Comparison of ENCODE assay signal across 1 cellular context in the genomic region with DNA sequence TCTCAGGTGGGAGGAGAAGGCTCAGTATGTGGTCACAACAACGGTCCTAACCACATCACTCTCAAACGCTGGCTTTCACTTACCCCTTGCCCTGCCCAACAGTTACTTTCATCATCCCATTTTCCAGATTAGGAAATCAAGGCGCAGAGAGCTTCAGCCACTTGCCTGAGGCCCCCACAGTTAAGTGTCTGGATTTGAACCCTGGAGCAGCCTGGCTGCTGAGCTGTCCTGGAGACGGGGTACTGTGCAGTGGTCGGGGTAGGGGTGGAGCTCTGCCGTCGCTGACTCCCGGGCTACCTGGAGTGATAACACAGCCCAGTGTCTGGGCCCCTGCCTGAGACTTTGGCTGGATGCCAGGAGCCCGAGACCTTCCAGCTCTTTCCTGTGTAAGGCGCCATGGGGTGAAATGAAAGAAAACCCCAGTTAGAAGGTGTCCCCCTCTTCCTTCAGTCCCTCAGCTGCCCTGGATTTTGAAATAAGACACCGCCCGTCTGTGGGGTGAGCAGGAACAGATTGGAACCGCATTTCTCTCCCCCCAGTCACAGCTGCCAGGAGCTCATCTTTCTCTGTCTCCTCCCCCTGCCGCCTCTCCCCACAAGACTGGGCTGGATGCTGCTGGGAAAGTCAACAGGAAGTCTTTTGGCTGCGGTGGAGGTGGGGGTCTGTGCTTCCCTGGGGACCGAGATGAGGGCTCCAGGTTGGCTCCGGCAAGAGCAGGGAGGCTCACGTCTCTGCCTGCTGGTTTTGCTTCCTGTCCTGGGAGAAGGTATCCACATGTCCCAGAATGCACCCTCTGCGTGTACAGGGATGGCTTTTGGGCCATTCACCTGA.
TF ChIP-seq lines count a peak whose summit lies in the region.

No MANE protein-coding gene starts in this region.

TF ChIP-seq in HEK293, 187 proteins besides CTCF, POLR2A, EP300 and RAD21 (continued from another document and continues in another):
- TF ChIP-seq ZNF280D (tag by site-specific recombination; IDR thresholded peaks at IDR 0.05) (no peak), ZNF664 (tag by site-specific recombination; IDR thresholded peaks at IDR 0.05) (no peak), SALL2 (tag by site-specific recombination; IDR thresholded peaks at IDR 0.05; ENCODE audit: borderline replicate concordance) (no peak), TSHZ1 (tag by site-specific recombination; IDR thresholded peaks at IDR 0.05; ENCODE audit: borderline replicate concordance) (no peak), ZBTB11 (tag by site-specific recombination; conservative IDR thresholded peaks at IDR 0.05; ENCODE audit: low read depth) (peak; percentile 42; the same call in 1 of the 2 replicates), ZNF292 (tag by site-specific recombination; IDR thresholded peaks at IDR 0.05; ENCODE audit: borderline replicate concordance, low read depth) (no peak), ZNF488 (tag by site-specific recombination; IDR thresholded peaks at IDR 0.05) (no peak), ZNF23 (tag by site-specific recombination; IDR thresholded peaks at IDR 0.05; ENCODE audit: borderline replicate concordance) (no peak), ZBTB17 (tag by site-specific recombination; IDR thresholded peaks at IDR 0.05) (peak; percentile 83), ZNF121 (tag by site-specific recombination; IDR thresholded peaks at IDR 0.05) (peak; percentile 73), ZNF548 (tag by site-specific recombination; IDR thresholded peaks at IDR 0.05) (no peak), ZNF366 (tag by site-specific recombination; conservative IDR thresholded peaks at IDR 0.05) (peak; percentile 54; the same call in 1 of the 2 replicates), ZNF221 (tag by site-specific recombination; IDR thresholded peaks at IDR 0.05; ENCODE audit: borderline replicate concordance) (no peak), PATZ1 (tag by site-specific recombination; IDR thresholded peaks at IDR 0.05) (peak; percentile 90), ZNF114 (tag by site-specific recombination; IDR thresholded peaks at IDR 0.05) (no peak), ZNF26 (tag by site-specific recombination; IDR thresholded peaks at IDR 0.05) (no peak), ZNF266 (tag by site-specific recombination; IDR thresholded peaks at IDR 0.05; ENCODE audit: low read depth) (no peak), ZNF398 (tag by site-specific recombination; IDR thresholded peaks at IDR 0.05) (peak; percentile 95), ZNF776 (tag by site-specific recombination; IDR thresholded peaks at IDR 0.05; ENCODE audit: borderline replicate concordance) (no peak), ZNF423 (tag by site-specific recombination; IDR thresholded peaks at IDR 0.05) (peak; percentile 83), SP2 (tag by site-specific recombination; IDR thresholded peaks at IDR 0.05) (peak; percentile 61), ZBTB8A (tag by site-specific recombination; IDR thresholded peaks at IDR 0.05) (peak; percentile 68), WT1 (tag by site-specific recombination; IDR thresholded peaks at IDR 0.05) (0 out of 2 replicates have a peak, but pooled peaks have one; percentile 26), ZNF10 (tag by site-specific recombination; IDR thresholded peaks at IDR 0.05) (no peak), ZNF48 (tag by site-specific recombination; IDR thresholded peaks at IDR 0.05) (no peak), ZNF544 (tag by site-specific recombination; IDR thresholded peaks at IDR 0.05) (0 out of 2 replicates have a peak, but pooled peaks have one; percentile 30), ZNF133 (tag by site-specific recombination; IDR thresholded peaks at IDR 0.05) (no peak), YY1 (tag by site-specific recombination; IDR thresholded peaks at IDR 0.05) (no peak), ZFP69B (tag by site-specific recombination; IDR thresholded peaks at IDR 0.05) (peak; percentile 49; the same call in 1 of the 2 replicates)
- TF ChIP-seq, protein P1, sequence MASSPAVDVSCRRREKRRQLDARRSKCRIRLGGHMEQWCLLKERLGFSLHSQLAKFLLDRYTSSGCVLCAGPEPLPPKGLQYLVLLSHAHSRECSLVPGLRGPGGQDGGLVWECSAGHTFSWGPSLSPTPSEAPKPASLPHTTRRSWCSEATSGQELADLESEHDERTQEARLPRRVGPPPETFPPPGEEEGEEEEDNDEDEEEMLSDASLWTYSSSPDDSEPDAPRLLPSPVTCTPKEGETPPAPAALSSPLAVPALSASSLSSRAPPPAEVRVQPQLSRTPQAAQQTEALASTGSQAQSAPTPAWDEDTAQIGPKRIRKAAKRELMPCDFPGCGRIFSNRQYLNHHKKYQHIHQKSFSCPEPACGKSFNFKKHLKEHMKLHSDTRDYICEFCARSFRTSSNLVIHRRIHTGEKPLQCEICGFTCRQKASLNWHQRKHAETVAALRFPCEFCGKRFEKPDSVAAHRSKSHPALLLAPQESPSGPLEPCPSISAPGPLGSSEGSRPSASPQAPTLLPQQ (tag by site-specific recombination; IDR thresholded peaks at IDR 0.05) = 0 out of 2 replicates have a peak, but pooled peaks have one; percentile 19
- TF ChIP-seq, protein P2, sequence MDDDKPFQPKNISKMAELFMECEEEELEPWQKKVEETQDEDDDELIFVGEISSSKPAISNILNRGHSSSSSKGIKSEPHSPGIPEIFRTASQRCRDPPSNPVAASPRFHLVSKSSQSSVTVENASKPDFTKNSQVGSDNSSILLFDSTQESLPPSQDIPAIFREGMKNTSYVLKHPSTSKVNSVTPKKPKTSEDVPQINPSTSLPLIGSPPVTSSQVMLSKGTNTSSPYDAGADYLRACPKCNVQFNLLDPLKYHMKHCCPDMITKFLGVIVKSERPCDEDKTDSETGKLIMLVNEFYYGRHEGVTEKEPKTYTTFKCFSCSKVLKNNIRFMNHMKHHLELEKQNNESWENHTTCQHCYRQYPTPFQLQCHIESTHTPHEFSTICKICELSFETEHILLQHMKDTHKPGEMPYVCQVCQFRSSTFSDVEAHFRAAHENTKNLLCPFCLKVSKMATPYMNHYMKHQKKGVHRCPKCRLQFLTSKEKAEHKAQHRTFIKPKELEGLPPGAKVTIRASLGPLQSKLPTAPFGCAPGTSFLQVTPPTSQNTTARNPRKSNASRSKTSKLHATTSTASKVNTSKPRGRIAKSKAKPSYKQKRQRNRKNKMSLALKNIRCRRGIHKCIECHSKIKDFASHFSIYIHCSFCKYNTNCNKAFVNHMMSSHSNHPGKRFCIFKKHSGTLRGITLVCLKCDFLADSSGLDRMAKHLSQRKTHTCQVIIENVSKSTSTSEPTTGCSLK (tag by site-specific recombination; IDR thresholded peaks at IDR 0.05) = no peak
